Comparison of ENCODE assay signal across 8 cellular contexts in the genomic region with DNA sequence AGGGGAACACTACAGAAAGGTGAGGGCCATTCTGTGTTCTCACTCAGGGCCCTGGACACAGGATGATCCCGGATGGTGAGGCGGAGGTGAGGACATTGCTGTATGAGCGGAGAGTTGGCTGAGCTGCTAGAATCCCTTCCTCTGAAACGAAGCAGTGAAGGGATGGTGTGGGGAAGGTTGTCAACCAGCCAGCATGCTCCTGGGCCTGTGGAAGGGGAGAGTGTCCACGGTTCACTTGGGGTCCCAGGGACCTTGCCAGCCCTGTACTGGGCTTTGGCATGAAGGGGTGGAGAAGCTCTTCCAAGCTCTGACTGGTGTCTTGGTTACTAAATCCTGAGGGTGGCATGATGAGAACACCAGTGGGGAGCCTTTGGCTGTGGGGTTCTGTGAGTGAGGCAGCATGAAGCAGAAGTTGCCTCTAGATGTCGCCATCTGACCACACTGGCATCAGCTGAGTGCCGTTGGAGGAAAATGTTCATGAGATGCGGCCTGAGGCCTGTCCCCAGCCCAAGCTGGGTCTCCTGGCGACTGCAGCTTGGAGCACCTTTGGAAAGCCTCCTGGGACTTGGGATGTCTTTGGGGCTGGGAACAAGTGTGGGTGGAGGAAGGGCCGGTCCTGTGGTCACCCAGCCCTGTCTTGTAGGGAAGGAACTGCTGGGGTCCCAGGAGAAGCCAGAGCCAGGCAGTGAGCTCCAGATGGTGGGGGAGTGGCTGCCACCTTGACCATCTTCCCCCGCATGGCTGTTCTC. TPM values are rescaled to one million over a fixed set of nuclear protein-coding genes. Genes with fewer than 3 reads are reported as not detected.
DNase-seq lines count a peak whose midpoint lies in the region; ATAC-seq lines count a peak whose summit lies in the region.

No MANE protein-coding gene starts in this region.

- no peaks in the 10 kb centered on the region for H3K9me3 ChIP-seq in HAP-1

- no peaks in the 10 kb centered on the region for H3K36me3 ChIP-seq in HAP-1 (replicated peaks)

- no peaks in the 10 kb centered on the region for H3K9me3 Mint-ChIP-seq in stimulated activated effector memory CD8-positive, alpha-beta T cell treated with anti-CD3 and anti-CD28 coated beads, Interleukin-12 subunit alpha, Interleukin-12 subunit beta, amount 100 ng/mL, for 72 hours

- peak overlapping the region; percentile 89 for H3K27ac Mint-ChIP-seq in stimulated activated effector memory CD8-positive, alpha-beta T cell treated with anti-CD3 and anti-CD28 coated beads, Interleukin-12 subunit alpha, Interleukin-12 subunit beta, amount 100 ng/mL, for 72 hours

- H3K4me1 Mint-ChIP-seq in stimulated activated effector memory CD8-positive, alpha-beta T cell treated with anti-CD3 and anti-CD28 coated beads, Interleukin-12 subunit alpha, Interleukin-12 subunit beta, amount 100 ng/mL, for 72 hours, result peaks cover 22% of the 10 kb centered on the region

- H3K4me3 ChIP-seq in HAP-1, result no peak overlapping the region

- no peak overlapping the region for H3K4me3 Mint-ChIP-seq in stimulated activated effector memory CD8-positive, alpha-beta T cell treated with anti-CD3 and anti-CD28 coated beads, Interleukin-12 subunit alpha, Interleukin-12 subunit beta, amount 100 ng/mL, for 72 hours

- peaks cover 7% of the 10 kb centered on the region for H3K4me1 ChIP-seq in HAP-1

- peak; percentile 34 for DNase-seq in DMS153 (lab: John Stamatoyannopoulos, UW)
- DNase-seq in HAP-1 (ENCODE audit: low spot score in 2 of 2), result peak; percentile 56 to 74
- peak; percentile 19 to 71 for DNase-seq in NCI-H446 (lab: John Stamatoyannopoulos, UW)
- DNase-seq in activated CD4-positive, alpha-beta T cell treated with anti-CD3 and anti-CD28 coated beads, Interleukin-2, amount 50 U/mL, for 1 hour, result peak; percentile 59
- peak; percentile 56 to 74 for DNase-seq in dermis microvascular lymphatic vessel endothelial cell (ENCODE audit: low read depth in 2 of 2)
- peak; percentile 79 to 85 for DNase-seq in lung microvascular endothelial cell (ENCODE audit: low read depth in 2 of 2)
- DNase-seq in stimulated activated effector memory CD8-positive, alpha-beta T cell treated with anti-CD3 and anti-CD28 coated beads, Interleukin-12 subunit alpha, Interleukin-12 subunit beta, amount 100 ng/mL, for 72 hours (ENCODE audit: low spot score in 2 of 2), result peak; percentile 44 to 73

- H3K27me3 ChIP-seq in HAP-1 (ENCODE audit: low read depth), result no peaks in the 10 kb centered on the region

- in situ Hi-C loops in HAP-1 (cut with MboI; ENCODE audit: low sequenced_read_pairs), result no loop called here

- ATAC-seq in stimulated activated effector memory CD8-positive, alpha-beta T cell treated with anti-CD3 and anti-CD28 coated beads, Interleukin-12 subunit alpha, Interleukin-12 subunit beta, amount 100 ng/mL, for 72 hours, result peak; percentile 90
- no peak for ATAC-seq in HG03342 (IDR thresholded peaks at IDR 0.05; ENCODE audit: unreplicated experiment)

- peaks cover 44% of the 10 kb centered on the region for H3K36me3 Mint-ChIP-seq in stimulated activated effector memory CD8-positive, alpha-beta T cell treated with anti-CD3 and anti-CD28 coated beads, Interleukin-12 subunit alpha, Interleukin-12 subunit beta, amount 100 ng/mL, for 72 hours

RNA-seq across cellular contexts. Expression of gene PDP2, which starts 14.8 kb away (rescaled TPM):
- total RNA-seq in dermis microvascular lymphatic vessel endothelial cell (5.1 and 7.5 TPM in 2 replicates), lung microvascular endothelial cell (3.9 and 6.7 TPM in 2 replicates)

RNA-seq across cellular contexts. Expression of gene CDH16, which starts 23.6 kb away (rescaled TPM):
- total RNA-seq in dermis microvascular lymphatic vessel endothelial cell (not detected in 2 replicates), lung microvascular endothelial cell (not detected in 2 replicates)

RNA-seq across cellular contexts. Expression of gene RRAD, which starts 30.2 kb away (rescaled TPM):
- total RNA-seq in dermis microvascular lymphatic vessel endothelial cell, result 0.25 and 1.0 TPM in 2 replicates
- total RNA-seq in lung microvascular endothelial cell, result 0.22 and 0.60 TPM in 2 replicates

RNA-seq across cellular contexts. Expression of gene CIAO2B, which starts 39.1 kb away (rescaled TPM):
- total RNA-seq in dermis microvascular lymphatic vessel endothelial cell, result 135 and 156 TPM in 2 replicates
- total RNA-seq in lung microvascular endothelial cell, result 124 and 176 TPM in 2 replicates

RNA-seq across cellular contexts. Expression of gene CES2, which starts 40.2 kb away (rescaled TPM):
- total RNA-seq in dermis microvascular lymphatic vessel endothelial cell (13.1 and 16.2 TPM in 2 replicates), lung microvascular endothelial cell (12.7 and 15.9 TPM in 2 replicates)
